In the genomic region with DNA sequence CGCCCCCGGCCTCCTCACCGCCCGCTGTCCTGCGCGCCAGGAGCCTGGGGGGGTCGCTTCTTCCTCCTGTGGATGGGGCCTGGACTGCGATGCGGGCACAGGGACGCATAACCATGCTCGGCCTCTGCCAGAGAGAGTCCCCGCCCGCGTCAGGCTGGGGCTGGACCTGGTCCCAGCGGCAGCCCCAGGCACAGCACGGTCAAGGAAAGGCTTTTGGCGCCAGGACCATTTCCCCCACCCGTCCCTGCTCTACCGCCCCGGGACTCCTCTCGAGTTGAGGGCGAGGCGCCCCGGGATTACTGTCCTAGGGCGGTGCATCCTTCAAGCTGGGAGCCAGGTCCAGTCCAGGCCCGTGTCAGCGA, we compare ENCODE assay signal across 1 cellular context.
TF ChIP-seq lines count a peak whose summit lies in the region.

No MANE protein-coding gene starts in this region.

TF ChIP-seq in endothelial cell of umbilical vein, 7 proteins besides CTCF, POLR2A, EP300 and RAD21:
- TF ChIP-seq POLR2AphosphoS5 (IDR thresholded peaks at IDR 0.05; ENCODE audit: insufficient read depth, low read depth, low read length) (no peak), EZH2 (IDR thresholded peaks at IDR 0.05; ENCODE audit: borderline replicate concordance, low read depth, low read length, severe bottlenecking) (no peak), FOS (IDR thresholded peaks at IDR 0.05; ENCODE audit: borderline replicate concordance, insufficient read depth, low read length) (no peak), JUN (IDR thresholded peaks at IDR 0.05; ENCODE audit: borderline replicate concordance, insufficient read depth, insufficient read length, low read depth) (no peak), MYC (IDR thresholded peaks at IDR 0.05; ENCODE audit: low read depth, low read length) (no peak), GATA2 (IDR thresholded peaks at IDR 0.05; ENCODE audit: insufficient read depth, insufficient read length, low read depth, low read length) (no peak)
- TF ChIP-seq, protein P1, sequence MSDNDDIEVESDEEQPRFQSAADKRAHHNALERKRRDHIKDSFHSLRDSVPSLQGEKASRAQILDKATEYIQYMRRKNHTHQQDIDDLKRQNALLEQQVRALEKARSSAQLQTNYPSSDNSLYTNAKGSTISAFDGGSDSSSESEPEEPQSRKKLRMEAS (IDR thresholded peaks at IDR 0.05; ENCODE audit: insufficient read depth, insufficient read length): no peak
